ENCODE assay signal across 20 cellular contexts in genomic region chr21:40421121-40421520, GRCh38.
"Had no signal": no experiment of that assay in that cellular context is flagged by ENCODE, and none has a peak within 500 bp of the region (broad histone marks: within the 10 kb centered on the region; RNA-seq: fewer than 3 reads in every experiment).

No MANE protein-coding gene starts in this region.

- H3K9me3 ChIP-seq: SJCRH30 had no signal

- H3K36me3 ChIP-seq: MG63, SJCRH30 had no signal

- H3K27ac ChIP-seq: HL-60, SJCRH30 had no signal

- ATAC-seq: Panc1, PC-3, SK-N-SH treated with all-trans-retinoic acid at 6 μM for 48 hours had no signal

- H3K27me3 ChIP-seq: SJCRH30 had no signal

- H3K4me3 ChIP-seq: MG63, SJCRH30 had no signal

- H3K4me1 ChIP-seq: SJCRH30 had no signal

- DNase-seq: KBM-7, MG63, NCI-H1092, NCI-H1436, NCI-H187, NCI-H2029, NCI-H2081 treated with DMSO at 0.1 percent for 48 hours, NCI-H2171, NCI-H226, NCI-H446, NCI-H510A, NCI-H524 treated with DMSO at 0.1 percent for 48 hours, NCI-H69, NCI-H774, PC-3, Right ventricle myocardium superior, SJCRH30 had no signal
